In the genomic region with DNA sequence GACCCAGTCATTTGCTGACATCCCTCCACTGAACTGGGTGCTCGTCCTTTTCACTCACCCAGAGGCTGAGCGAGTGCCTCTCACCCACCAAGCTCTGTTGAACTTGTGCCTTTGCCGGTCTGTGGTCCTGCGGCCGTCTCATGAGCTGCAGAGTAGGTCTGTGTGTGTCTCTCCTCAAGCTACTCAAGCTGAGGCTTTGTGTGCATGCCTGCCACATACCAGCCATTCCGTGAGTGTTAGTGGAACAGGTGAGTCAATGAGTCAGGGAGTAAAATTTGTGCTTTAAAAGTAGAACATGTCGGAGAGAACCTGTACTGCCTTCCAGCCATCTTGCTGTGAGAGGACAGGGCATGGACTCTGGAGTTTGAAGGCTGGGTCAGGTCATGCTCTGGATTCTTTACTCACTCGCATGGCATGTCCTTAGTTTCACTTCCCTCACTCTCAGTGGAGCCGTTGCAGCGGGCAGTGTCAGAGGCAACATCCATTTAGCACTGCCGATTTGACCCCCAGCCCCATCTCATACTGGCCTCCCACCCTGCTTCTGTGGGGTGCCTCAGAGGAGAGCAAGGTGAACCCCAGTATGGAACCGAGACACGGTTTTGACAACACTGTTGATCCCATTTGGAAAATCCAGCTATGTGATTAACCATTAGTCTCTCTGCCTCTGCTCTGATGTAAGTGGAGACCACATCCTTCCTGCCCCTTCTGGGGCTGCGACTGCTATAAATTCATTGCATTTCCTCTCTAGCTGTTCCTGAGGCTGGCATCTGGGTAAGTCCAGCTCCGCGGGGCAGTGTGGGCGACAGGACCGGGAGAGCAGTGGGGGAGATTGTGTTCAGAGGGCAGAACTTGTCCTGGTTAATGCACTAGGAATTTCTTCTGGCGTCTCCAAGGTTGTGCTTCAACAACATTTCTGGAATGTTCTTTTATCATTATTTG, we compare ENCODE assay signal across 9 cellular contexts. TPM values are rescaled to one million over a fixed set of nuclear protein-coding genes. Genes with fewer than 3 reads are reported as not detected.
A peak's percentile ranks its signal among the peaks of the same experiment; 100 is the strongest.
DNase-seq lines count a peak whose midpoint lies in the region; ATAC-seq, FAIRE-seq and TF ChIP-seq lines count a peak whose summit lies in the region.
"Had no signal": no experiment of that assay in that cellular context is flagged by ENCODE, and none has a peak within 500 bp of the region (broad histone marks: within the 10 kb centered on the region; RNA-seq: fewer than 3 reads in every experiment).

A gene (plus strand): TSS at position 751 of the 939 bp plus-strand sequence. CDS start 2,628 bp downstream, outside the sequence.

- peaks cover 12% of the 10 kb centered on the region for H3K36me3 Mint-ChIP-seq in activated naive CD4-positive, alpha-beta T cell treated with anti-CD3 and anti-CD28 coated beads, Interleukin-2, amount 50 U/mL, for 24 hours

- TF ChIP-seq POLR2A in H54 (IDR thresholded peaks at IDR 0.05; ENCODE audit: low read depth, low read length) (peak; percentile 31; the same call in 1 of the 2 replicates), testis (IDR thresholded peaks at IDR 0.05) (no peak)

- H3K9me3 Mint-ChIP-seq in activated naive CD4-positive, alpha-beta T cell treated with anti-CD3 and anti-CD28 coated beads, Interleukin-2, amount 50 U/mL, for 24 hours = no peaks in the 10 kb centered on the region

- H3K27ac ChIP-seq in RWPE1 = no peak within 1 kb of the TSS
- H3K27ac ChIP-seq in testis = no peak within 1 kb of the TSS

- H3K4me3 ChIP-seq in AG10803 (ENCODE audit: low read length) (no peak within 1 kb of the TSS), testis (no peak within 1 kb of the TSS)

- H3K9me3 ChIP-seq in testis = no peaks in the 10 kb centered on the region

- intact Hi-C loops in testis (cut with DNase I; ENCODE audit: low total_unique reads) = no loop called here

- H3K27me3 ChIP-seq in testis = no peaks in the 10 kb centered on the region

- DNase-seq in AG10803 (ENCODE audit: low read depth) (peak; percentile 5), H54 (ENCODE audit: insufficient read length, low spot score) (peak; percentile 42), RWPE1 (ENCODE audit: low spot score) (peak; percentile 63), left lobe of liver (ENCODE audit: low spot score) (no peak), testis (peak; percentile 29), D721Med (ENCODE audit: insufficient read length, low spot score) (no peak)

- H3K4me3 Mint-ChIP-seq in activated naive CD4-positive, alpha-beta T cell treated with anti-CD3 and anti-CD28 coated beads, Interleukin-2, amount 50 U/mL, for 24 hours = peak within 1 kb of the TSS; percentile 86

- POLR2A ChIA-PET in RWPE1 (lab: Yijun Ruan, JAX; ENCODE audit: low non-redundant PET) = no interaction called here

- no peaks in the 10 kb centered on the region for H3K36me3 ChIP-seq in testis (ENCODE audit: low read depth, missing control alignments)

- H3K4me1 Mint-ChIP-seq in activated naive CD4-positive, alpha-beta T cell treated with anti-CD3 and anti-CD28 coated beads, Interleukin-2, amount 50 U/mL, for 24 hours = peaks cover 58% of the 10 kb centered on the region

- FAIRE-seq in H54 (lab: Jason Lieb, UNC) = no peak
- no peak for FAIRE-seq in D721Med (lab: Jason Lieb, UNC)
- FAIRE-seq: G401.6 had no signal

- 74 to 81% methylated on average over 12 to 19 of the region's 19 CpGs for WGBS in testis, 2 donors

- no peaks in the 10 kb centered on the region for H3K4me1 ChIP-seq in testis

- no peaks in the 10 kb centered on the region for H3K27me3 Mint-ChIP-seq in activated naive CD4-positive, alpha-beta T cell treated with anti-CD3 and anti-CD28 coated beads, Interleukin-2, amount 50 U/mL, for 24 hours

- H3K27ac Mint-ChIP-seq in activated naive CD4-positive, alpha-beta T cell treated with anti-CD3 and anti-CD28 coated beads, Interleukin-2, amount 50 U/mL, for 24 hours = peak within 1 kb of the TSS; percentile 78

- ATAC-seq in left lobe of liver (peak; percentile 51), GM18867 (IDR thresholded peaks at IDR 0.05; ENCODE audit: unreplicated experiment) (no peak)

- no peak for TF ChIP-seq CTCF in AG10803 (conservative IDR thresholded peaks at IDR 0.05; ENCODE audit: low read length)
- TF ChIP-seq CTCF in RWPE1 (conservative IDR thresholded peaks at IDR 0.05; ENCODE audit: low read depth) = no peak
- TF ChIP-seq CTCF in testis (IDR thresholded peaks at IDR 0.05) = no peak
- no peak for TF ChIP-seq CTCF in D721Med (IDR thresholded peaks at IDR 0.05; ENCODE audit: insufficient read depth, missing control alignments)

- CTCF ChIA-PET in RWPE1 (lab: Yijun Ruan, JAX) = no interaction called here

RNA-seq across cellular contexts. Expression of the gene that starts here (rescaled TPM):
- 0.33 TPM for total RNA-seq in left lobe of liver
- 1 to 10 TPM in 1 of 2 donors, under 1 TPM in 1; 0.31 to 1.4 TPM for total RNA-seq in testis
- 0.92 TPM for polyA plus RNA-seq in testis (ENCODE audit: insufficient read depth, low read depth, low replicate concordance)

Comparison
In these comparisons a context has a peak if more than half of its experiments do, and no peak if none do; other contexts are left out.
1. Peak in ATAC-seq in left lobe of liver; RNA of the gene not detected or under 1 TPM.
2. DNase-seq: peak in AG10803 (single experiment), H54 (single experiment), RWPE1 (single experiment) and testis (single experiment); none in left lobe of liver (single experiment) and D721Med (single experiment).